Comparison of ENCODE assay signal across 24 cellular contexts in genomic region chr5:140822281-140822629, GRCh38. TPM values are rescaled to one million over a fixed set of nuclear protein-coding genes. Genes with fewer than 3 reads are reported as not detected.
"Had no signal": no experiment of that assay in that cellular context is flagged by ENCODE, and none has a peak within 500 bp of the region (broad histone marks: within the 10 kb centered on the region; RNA-seq: fewer than 3 reads in every experiment).

No MANE protein-coding gene starts in this region.

- H3K9me3 ChIP-seq: MG63 had no signal

- FAIRE-seq: astrocyte had no signal

- ATAC-seq: activated naive CD4-positive, alpha-beta T cell treated with anti-CD3 and anti-CD28 coated beads, Interleukin-2, amount 50 U/mL, for 72 hours; activated naive CD8-positive, alpha-beta T cell treated with anti-CD3 and anti-CD28 coated beads, Interleukin-2, amount 50 U/mL, for 24 hours; activated T-cell treated with anti-CD3 and anti-CD28 coated beads, Interleukin-2, amount 50 U/mL, for 4 hours; T-helper 17 cell had no signal

- H3K27me3 Mint-ChIP-seq: activated CD4-positive, alpha-beta T cell treated with anti-CD3 and anti-CD28 coated beads, Interleukin-2, amount 10 ng/mL, durations not matched to agents 24 days and 14 days had no signal

- H3K27ac Mint-ChIP-seq: activated B cell treated with CpG ODN at 0.5 μM for 24 hours; activated CD4-positive, alpha-beta T cell treated with anti-CD3 and anti-CD28 coated beads, Interleukin-2, amount 10 ng/mL, durations not matched to agents 24 days and 14 days; activated naive CD4-positive, alpha-beta T cell treated with anti-CD3 and anti-CD28 coated beads, Interleukin-2, amount 50 U/mL, for 72 hours; activated naive CD8-positive, alpha-beta T cell treated with anti-CD3 and anti-CD28 coated beads, Interleukin-2, amount 50 U/mL, for 24 hours; brain; T-helper 17 cell had no signal

- H3K4me3 ChIP-seq: MG63 had no signal

- H3K4me3 Mint-ChIP-seq: activated B cell treated with CpG ODN at 0.5 μM for 24 hours; activated CD4-positive, alpha-beta T cell treated with anti-CD3 and anti-CD28 coated beads, Interleukin-2, amount 10 ng/mL, durations not matched to agents 24 days and 14 days; activated naive CD8-positive, alpha-beta T cell treated with anti-CD3 and anti-CD28 coated beads, Interleukin-2, amount 50 U/mL, for 24 hours; activated T-cell treated with anti-CD3 and anti-CD28 coated beads, Interleukin-2, amount 50 U/mL, for 4 hours; central memory CD8-positive, alpha-beta T cell; T-helper 17 cell had no signal

- H3K9me3 Mint-ChIP-seq: central memory CD8-positive, alpha-beta T cell had no signal

- H3K4me1 Mint-ChIP-seq: activated B cell treated with CpG ODN at 0.5 μM for 24 hours; activated CD4-positive, alpha-beta T cell treated with anti-CD3 and anti-CD28 coated beads, Interleukin-2, amount 10 ng/mL, durations not matched to agents 24 days and 14 days; activated naive CD8-positive, alpha-beta T cell treated with anti-CD3 and anti-CD28 coated beads, Interleukin-2, amount 50 U/mL, for 24 hours; central memory CD8-positive, alpha-beta T cell; T-helper 17 cell had no signal

- H3K36me3 ChIP-seq: MG63 had no signal

- DNase-seq: activated B cell treated with CpG ODN at 0.5 μM for 24 hours; activated CD4-positive, alpha-beta T cell treated with anti-CD3 and anti-CD28 coated beads for 1 hour; activated CD8-positive, alpha-beta memory T cell treated with anti-CD3 and anti-CD28 coated beads for 24 hours; activated effector memory CD4-positive, alpha-beta T cell treated with anti-CD3 and anti-CD28 coated beads, Interleukin-2, amount 50 U/mL, for 16 hours; activated naive CD4-positive, alpha-beta T cell treated with Interleukin-2 at 50 U/mL for 16 hours; activated T-cell treated with anti-CD3 and anti-CD28 coated beads, Interleukin-2, amount 50 U/mL, for 4 hours; KG1; MG63; NCI-H1105; NCI-H1694 treated with DMSO at 0.1 percent for 48 hours; NCI-H2081; NCI-H510A treated with DMSO at 0.1 percent for 48 hours; NCI-H69; SHP77; T-helper 17 cell; T-helper 9 cell had no signal

RNA-seq across cellular contexts. Expression of gene PCDHA5, which starts 0.8 kb away (rescaled TPM):
- total RNA-seq: activated B cell treated with CpG ODN at 0.5 μM for 24 hours; activated CD4-positive, alpha-beta T cell treated with anti-CD3 and anti-CD28 coated beads, Interleukin-2, amount 10 ng/mL, durations not matched to agents 24 days and 14 days; activated naive CD4-positive, alpha-beta T cell treated with anti-CD3 and anti-CD28 coated beads, Interleukin-2, amount 50 U/mL, for 72 hours; activated T-cell treated with anti-CD3 and anti-CD28 coated beads, Interleukin-2, amount 50 U/mL, for 4 hours; LHCN-M2; T-helper 17 cell had no signal

RNA-seq across cellular contexts. Expression of gene PCDHA6, which starts 5.5 kb away (rescaled TPM):
- total RNA-seq: activated B cell treated with CpG ODN at 0.5 μM for 24 hours; activated CD4-positive, alpha-beta T cell treated with anti-CD3 and anti-CD28 coated beads, Interleukin-2, amount 10 ng/mL, durations not matched to agents 24 days and 14 days; activated naive CD4-positive, alpha-beta T cell treated with anti-CD3 and anti-CD28 coated beads, Interleukin-2, amount 50 U/mL, for 72 hours; activated T-cell treated with anti-CD3 and anti-CD28 coated beads, Interleukin-2, amount 50 U/mL, for 4 hours; LHCN-M2; SK-MEL-5; T-helper 17 cell had no signal

RNA-seq across cellular contexts. Expression of gene PCDHA7, which starts 11.8 kb away (rescaled TPM):
- total RNA-seq: activated B cell treated with CpG ODN at 0.5 μM for 24 hours; activated CD4-positive, alpha-beta T cell treated with anti-CD3 and anti-CD28 coated beads, Interleukin-2, amount 10 ng/mL, durations not matched to agents 24 days and 14 days; activated naive CD4-positive, alpha-beta T cell treated with anti-CD3 and anti-CD28 coated beads, Interleukin-2, amount 50 U/mL, for 72 hours; activated T-cell treated with anti-CD3 and anti-CD28 coated beads, Interleukin-2, amount 50 U/mL, for 4 hours; T-helper 17 cell had no signal

RNA-seq across cellular contexts. Expression of gene PCDHA4, which starts 15.4 kb away (rescaled TPM):
- total RNA-seq: activated B cell treated with CpG ODN at 0.5 μM for 24 hours; activated CD4-positive, alpha-beta T cell treated with anti-CD3 and anti-CD28 coated beads, Interleukin-2, amount 10 ng/mL, durations not matched to agents 24 days and 14 days; activated naive CD4-positive, alpha-beta T cell treated with anti-CD3 and anti-CD28 coated beads, Interleukin-2, amount 50 U/mL, for 72 hours; T-helper 17 cell had no signal

RNA-seq across cellular contexts. Expression of gene PCDHA8, which starts 18.7 kb away (rescaled TPM):
- total RNA-seq: activated B cell treated with CpG ODN at 0.5 μM for 24 hours; activated CD4-positive, alpha-beta T cell treated with anti-CD3 and anti-CD28 coated beads, Interleukin-2, amount 10 ng/mL, durations not matched to agents 24 days and 14 days; activated naive CD4-positive, alpha-beta T cell treated with anti-CD3 and anti-CD28 coated beads, Interleukin-2, amount 50 U/mL, for 72 hours; activated T-cell treated with anti-CD3 and anti-CD28 coated beads, Interleukin-2, amount 50 U/mL, for 4 hours; LHCN-M2; SK-MEL-5; T-helper 17 cell had no signal
